8 cellular contexts compared by ENCODE assay signal in the genomic region with DNA sequence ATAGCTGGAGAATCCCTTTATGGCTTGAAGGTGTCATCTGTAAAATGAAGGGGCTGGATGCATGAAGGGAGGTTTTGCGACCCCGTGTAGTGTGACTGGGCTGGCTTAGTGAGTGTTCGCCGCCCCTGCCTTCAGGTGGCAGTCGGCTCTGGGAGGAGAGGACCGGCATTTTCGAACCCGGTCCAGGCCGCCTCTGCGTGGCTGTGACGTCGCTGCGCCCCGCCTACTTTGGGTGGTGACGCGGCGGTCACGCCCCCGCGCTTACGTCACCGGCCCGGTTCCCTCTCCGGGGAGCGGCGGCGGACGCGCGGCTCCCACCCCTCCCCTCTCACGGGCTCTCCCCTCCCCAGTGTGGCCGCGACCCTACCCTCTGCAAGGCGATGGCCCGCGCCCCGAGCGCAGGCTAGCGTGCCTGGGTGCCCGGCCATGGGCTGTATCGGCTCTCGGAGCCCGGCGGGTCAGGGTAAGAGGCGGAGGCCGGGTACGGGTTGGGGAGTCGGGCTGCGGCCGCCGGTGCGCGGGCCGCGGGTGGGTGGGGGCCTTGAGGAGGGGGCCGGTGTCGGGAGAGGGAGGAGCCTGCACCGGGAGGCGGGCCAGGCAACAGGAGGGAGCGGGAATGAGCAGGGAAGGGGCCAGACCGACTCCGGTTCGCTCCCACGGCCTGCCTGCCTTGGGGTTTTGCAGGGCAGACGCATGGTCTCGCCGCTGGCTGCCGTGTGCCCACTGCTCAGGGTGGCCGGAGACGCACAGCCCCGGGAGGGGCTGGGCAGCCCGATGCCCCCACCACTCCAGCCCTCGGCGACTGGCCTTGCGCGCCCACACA. TPM values are rescaled to one million over a fixed set of nuclear protein-coding genes. Genes with fewer than 3 reads are reported as not detected.
A peak's percentile ranks its signal among the peaks of the same experiment; 100 is the strongest.
DNase-seq lines count a peak whose midpoint lies in the region; ATAC-seq and TF ChIP-seq lines count a peak whose summit lies in the region.

No MANE protein-coding gene starts in this region.

- H3K27ac Mint-ChIP-seq in T-helper 2 cell treated with Interferon-gamma antibody and Interleukin-4, amounts not matched to agents 5 μg/mL and 100 μg/mL, for 36 hours: peak overlapping the region; percentile 90

- H3K9me3 Mint-ChIP-seq in T-helper 2 cell treated with Interferon-gamma antibody and Interleukin-4, amounts not matched to agents 5 μg/mL and 100 μg/mL, for 36 hours: no peaks in the 10 kb centered on the region

- peak overlapping the region; percentile 82 for H3K4me3 ChIP-seq in hepatocyte
- H3K4me3 ChIP-seq in aorta (ENCODE audit: low read length in 2 of 2): peak overlapping the region; percentile 19 to 73

- intact Hi-C loops in aorta (cut with DNase I): loop anchor here (2.0 kb wide), 1 partner anchor 15 kb away; no protein-coding TSS in a partner anchor

- H3K4me1 ChIP-seq in hepatocyte (ENCODE audit: insufficient read depth) (peaks cover 16% of the 10 kb centered on the region), aorta (ENCODE audit: control insufficient read depth in 1 of 2, insufficient read depth in 2 of 2, low read length in 2 of 2) (no peaks in the 10 kb centered on the region)

- no peaks in the 10 kb centered on the region for H3K27me3 Mint-ChIP-seq in T-helper 2 cell treated with Interferon-gamma antibody and Interleukin-4, amounts not matched to agents 5 μg/mL and 100 μg/mL, for 36 hours (ENCODE audit: low read depth)

- peak overlapping the region; percentile 75 for H3K4me2 ChIP-seq in hepatocyte

- peak; percentile 85 for ATAC-seq in aorta (ENCODE audit: low FRiP score)

- H3K36me3 ChIP-seq in hepatocyte (replicated peaks; ENCODE audit: insufficient read depth, low read depth) (no peaks in the 10 kb centered on the region), aorta (ENCODE audit: control insufficient read depth in 1 of 2, insufficient read depth in 2 of 2, low read length in 1 of 2) (peaks cover 2 to 8% of the 10 kb centered on the region in 2 donors)

- peak overlapping the region; percentile 89 for H3K4me3 Mint-ChIP-seq in T-helper 2 cell treated with Interferon-gamma antibody and Interleukin-4, amounts not matched to agents 5 μg/mL and 100 μg/mL, for 36 hours

- peaks cover 38% of the 10 kb centered on the region for H3K79me2 ChIP-seq in hepatocyte

- no peaks in the 10 kb centered on the region for H3K27me3 ChIP-seq in hepatocyte
- no peaks in the 10 kb centered on the region for H3K27me3 ChIP-seq in aorta (ENCODE audit: control insufficient read depth in 1 of 2, insufficient read depth in 2 of 2, low read length in 1 of 2)

- peaks cover 27% of the 10 kb centered on the region for H4K20me1 ChIP-seq in hepatocyte (ENCODE audit: insufficient read depth, poor library complexity, severe bottlenecking)

- peak overlapping the region; percentile 100 for H3K27ac ChIP-seq in hepatocyte
- H3K27ac ChIP-seq in aorta (ENCODE audit: low read depth in 1 of 2, low read length in 2 of 2): peak overlapping the region; percentile 85 to 93

- TF ChIP-seq CTCF in hepatocyte (IDR thresholded peaks at IDR 0.05; ENCODE audit: poor library complexity): no peak

- peaks cover 40% of the 10 kb centered on the region for H3K36me3 Mint-ChIP-seq in T-helper 2 cell treated with Interferon-gamma antibody and Interleukin-4, amounts not matched to agents 5 μg/mL and 100 μg/mL, for 36 hours (ENCODE audit: low read depth)

- peak; percentile 96 for DNase-seq in ELF-1 (ENCODE audit: low read depth, low spot score)
- DNase-seq in HCEC 1CT: peak; percentile 76
- peak; percentile 74 for DNase-seq in NCI-H128 (lab: John Stamatoyannopoulos, UW; ENCODE audit: unreplicated experiment)
- peak; percentile 85 for DNase-seq in T-helper 2 cell treated with Interferon-gamma antibody and Interleukin-4, amounts not matched to agents 5 μg/mL and 100 μg/mL, for 36 hours (ENCODE audit: low spot score)
- DNase-seq in anterior cingulate cortex (lab: John Stamatoyannopoulos, UW): peak; percentile 33 to 95 (median 83)
- peak; percentile 94 for DNase-seq in hepatocyte (ENCODE audit: low spot score)
- DNase-seq in renal cortical epithelial cell (ENCODE audit: low read depth): peak; percentile 29
- peak; percentile 90 to 97 for DNase-seq in aorta

- peaks cover 49% of the 10 kb centered on the region for H3K4me1 Mint-ChIP-seq in T-helper 2 cell treated with Interferon-gamma antibody and Interleukin-4, amounts not matched to agents 5 μg/mL and 100 μg/mL, for 36 hours (ENCODE audit: low read depth)

- H3K9me2 ChIP-seq in hepatocyte (replicated peaks; ENCODE audit: insufficient read depth): no peaks in the 10 kb centered on the region

- peak overlapping the region; percentile 80 for H2AFZ ChIP-seq in hepatocyte

- H3K9me3 ChIP-seq in hepatocyte (ENCODE audit: low read depth) (no peaks in the 10 kb centered on the region), aorta (ENCODE audit: control insufficient read depth, low read length) (no peaks in the 10 kb centered on the region)

- whole genome bisulfite sequencing in hepatocyte (ENCODE audit: low lambda C conversion rate, missing lambda C conversion rate): under 1% methylated on average over 40 of the region's 76 CpGs
- 0 to 1% methylated on average over 66 to 76 of the region's 76 CpGs for WGBS in aorta, 2 donors

RNA-seq across cellular contexts. Expression of a gene that starts 1.5 kb away (rescaled TPM):
- 12.6 and 17.7 TPM in 2 replicates for total RNA-seq in hepatocyte
- polyA plus RNA-seq in hepatocyte: 10.2 and 12.2 TPM in 2 replicates
- 16.8 and 24.2 TPM in 2 replicates for total RNA-seq in renal cortical epithelial cell
- 10 to 100 TPM; 28.2 to 40.6 TPM for total RNA-seq in aorta
- 10 to 100 TPM; 10.6 to 27.1 TPM for polyA plus RNA-seq in aorta

RNA-seq across cellular contexts. Expression of a gene that starts 21.5 kb away (rescaled TPM):
- total RNA-seq in hepatocyte (206 and 254 TPM in 2 replicates), renal cortical epithelial cell (195 and 527 TPM in 2 replicates), aorta (100 to 1,000 TPM; 234 to 285 TPM)
- polyA plus RNA-seq in hepatocyte (200 and 204 TPM in 2 replicates), aorta (100 to 1,000 TPM in 1 of 2 donors, 10 to 100 TPM in 1; 72.8 to 140 TPM)

RNA-seq across cellular contexts. Expression of a gene that starts 25.5 kb away (rescaled TPM):
- total RNA-seq in hepatocyte: 11.8 and 12.3 TPM in 2 replicates
- 11.9 and 12.8 TPM in 2 replicates for polyA plus RNA-seq in hepatocyte
- 1.7 and 3.5 TPM in 2 replicates for total RNA-seq in renal cortical epithelial cell
- 1 to 10 TPM; 4.1 to 6.5 TPM for total RNA-seq in aorta
- 10 to 100 TPM in 1 of 2 donors, 1 to 10 TPM in 1; 4.3 to 14.5 TPM for polyA plus RNA-seq in aorta

RNA-seq across cellular contexts. Expression of a gene that starts 25.6 kb away (rescaled TPM):
- total RNA-seq in hepatocyte (125 and 126 TPM in 2 replicates), renal cortical epithelial cell (97.3 and 161 TPM in 2 replicates), aorta (10 to 100 TPM; 43.9 to 59.3 TPM)
- polyA plus RNA-seq in hepatocyte (95.1 and 106 TPM in 2 replicates), aorta (100 to 1,000 TPM in 1 of 2 donors, 10 to 100 TPM in 1; 55.3 to 151 TPM)

RNA-seq across cellular contexts. Expression of a gene that starts 36.8 kb away (rescaled TPM):
- total RNA-seq in hepatocyte (221 and 232 TPM in 2 replicates), renal cortical epithelial cell (423 and 840 TPM in 2 replicates), aorta (100 to 1,000 TPM; 139 to 143 TPM)
- polyA plus RNA-seq in hepatocyte (241 and 268 TPM in 2 replicates), aorta (100 to 1,000 TPM; 116 to 139 TPM)

Comparison
In these comparisons a context has a peak if more than half of its experiments do, and no peak if none do; other contexts are left out.
1. Peak in every context shown above with its lines: DNase-seq, ATAC-seq, H3K4me3 ChIP-seq and H3K27ac ChIP-seq.
2. DNase-seq: peak in every context shown above with its lines; median percentile 96 in ELF-1; 94 in hepatocyte; 94 in aorta; 85 in T-helper 2 cell treated with Interferon-gamma antibody and Interleukin-4, amounts not matched to agents 5 μg/mL and 100 μg/mL, for 36 hours; 83 in anterior cingulate cortex; 76 in HCEC 1CT; 74 in NCI-H128; 29 in renal cortical epithelial cell.